Comparison of ENCODE assay signal across 29 cellular contexts in genomic region chr3:72708441-72708840, GRCh38.
"Had no signal": no experiment of that assay in that cellular context is flagged by ENCODE, and none has a peak within 500 bp of the region (broad histone marks: within the 10 kb centered on the region; RNA-seq: fewer than 3 reads in every experiment).

No MANE protein-coding gene starts in this region.

- H3K27me3 Mint-ChIP-seq: stimulated activated memory B cell treated with anti-CD40 and anti-IgM and Interleukin-4, amounts not matched to agents 10 μg/mL and 1 μg/mL and 100 μg/mL, for 72 hours; stimulated activated naive CD8-positive, alpha-beta T cell treated with anti-CD3 and anti-CD28 coated beads, Interleukin-15, amount 100 ng/mL, for 72 hours; stimulated activated naive CD8-positive, alpha-beta T cell treated with anti-CD3 and anti-CD28 coated beads, Interleukin-15, Interleukin-2, amounts not matched to agents 100 ng/mL and 50 ng/mL, for 24 hours had no signal

- H3K27ac Mint-ChIP-seq: stimulated activated effector memory CD8-positive, alpha-beta T cell treated with anti-CD3 and anti-CD28 coated beads, Interleukin-12 subunit alpha, Interleukin-12 subunit beta, amount 100 ng/mL, for 72 hours; stimulated activated memory B cell treated with anti-CD40 and anti-IgM and Interleukin-4, amounts not matched to agents 10 μg/mL and 1 μg/mL and 100 μg/mL, for 72 hours; stimulated activated naive B cell treated with anti-CD40 and anti-IgM and Interleukin-4, amounts not matched to agents 10 μg/mL and 1 μg/mL and 100 μg/mL, for 72 hours; stimulated activated naive CD8-positive, alpha-beta T cell treated with anti-CD3 and anti-CD28 coated beads, Interleukin-15, Interleukin-2, amounts not matched to agents 100 ng/mL and 50 ng/mL, for 24 hours; type B pancreatic cell had no signal

- ATAC-seq: stimulated activated effector memory CD8-positive, alpha-beta T cell treated with anti-CD3 and anti-CD28 coated beads, Interleukin-12 subunit alpha, Interleukin-12 subunit beta, amount 100 ng/mL, for 72 hours; stimulated activated memory B cell treated with anti-CD40 and anti-IgM and Interleukin-4, amounts not matched to agents 10 μg/mL and 1 μg/mL and 100 μg/mL, for 72 hours; stimulated activated naive B cell treated with anti-CD40 and anti-IgM and Interleukin-4, amounts not matched to agents 10 μg/mL and 1 μg/mL and 100 μg/mL, for 72 hours; stimulated activated naive CD8-positive, alpha-beta T cell treated with anti-CD3 and anti-CD28 coated beads, Interleukin-15, amount 100 ng/mL, for 72 hours; stimulated activated naive CD8-positive, alpha-beta T cell treated with anti-CD3 and anti-CD28 coated beads, Interleukin-15, Interleukin-2, amounts not matched to agents 100 U/mL and 50 U/mL, for 24 hours; upper lobe of right lung had no signal

- H3K36me3 ChIP-seq: stomach, suprapubic skin, thoracic aorta, thyroid gland, tibial artery, tibial nerve, transverse colon, upper lobe of left lung, upper lobe of right lung, uterus, vagina had no signal

- H3K4me3 Mint-ChIP-seq: stimulated activated effector memory CD8-positive, alpha-beta T cell treated with anti-CD3 and anti-CD28 coated beads, Interleukin-12 subunit alpha, Interleukin-12 subunit beta, amount 100 ng/mL, for 72 hours; stimulated activated memory B cell treated with anti-CD40 and anti-IgM and Interleukin-4, amounts not matched to agents 10 μg/mL and 1 μg/mL and 100 μg/mL, for 72 hours; stimulated activated naive B cell treated with anti-CD40 and anti-IgM and Interleukin-4, amounts not matched to agents 10 μg/mL and 1 μg/mL and 100 μg/mL, for 72 hours; stimulated activated naive CD8-positive, alpha-beta T cell treated with anti-CD3 and anti-CD28 coated beads, Interleukin-15, amount 100 ng/mL, for 72 hours; stimulated activated naive CD8-positive, alpha-beta T cell treated with anti-CD3 and anti-CD28 coated beads, Interleukin-15, Interleukin-2, amounts not matched to agents 100 ng/mL and 50 ng/mL, for 24 hours; type B pancreatic cell had no signal

- DNase-seq: stimulated activated CD4-positive, alpha-beta T cell treated with anti-CD3 and anti-CD28 coated beads, Interleukin-2, amount 100 ng/mL, for 48 hours; stimulated activated CD4-positive, alpha-beta T cell treated with anti-CD3 and anti-CD28 coated beads, Interleukin-4, amount 100 ng/mL, for 1 hour; stimulated activated CD4-positive, alpha-beta T cell treated with anti-CD3 and anti-CD28 coated beads, Interleukin-4, amount 100 ng/mL, for 24 hours; stimulated activated CD4-positive, alpha-beta T cell treated with anti-CD3 and anti-CD28 coated beads, Interleukin-4, amount 100 ng/mL, for 4 hours; stimulated activated CD8-positive, alpha-beta memory T cell treated with anti-CD3 and anti-CD28 coated beads, Interleukin-4, amount 100 ng/mL, for 48 hours; stimulated activated naive B cell treated with anti-CD40 and anti-IgM and Interleukin-4, amounts not matched to agents 10 μg/mL and 1 μg/mL and 100 μg/mL, for 72 hours; stimulated activated naive CD4-positive, alpha-beta T cell; stimulated activated naive CD4-positive, alpha-beta T cell treated with Interleukin-2 at 50 U/mL for 16 hours; stimulated activated naive CD8-positive, alpha-beta T cell treated with anti-CD3 and anti-CD28 coated beads, Interleukin-15, amount 100 ng/mL, for 72 hours; stimulated activated naive CD8-positive, alpha-beta T cell treated with anti-CD3 and anti-CD28 coated beads, Interleukin-15, Interleukin-2, amounts not matched to agents 100 U/mL and 50 U/mL, for 24 hours; stomach; substantia nigra; testis; thyroid gland; tibial artery; transverse colon; trophoblast cell; upper lobe of left lung; upper lobe of right lung; uterus had no signal

- FAIRE-seq: urothelium cell line had no signal

- H3K27ac ChIP-seq: stomach, suprapubic skin, testis, thoracic aorta, thyroid gland, tibial artery, tibial nerve, transverse colon, upper lobe of left lung, upper lobe of right lung, uterus, vagina had no signal

- H3K4me1 Mint-ChIP-seq: stimulated activated effector memory CD8-positive, alpha-beta T cell treated with anti-CD3 and anti-CD28 coated beads, Interleukin-12 subunit alpha, Interleukin-12 subunit beta, amount 100 ng/mL, for 72 hours; stimulated activated memory B cell treated with anti-CD40 and anti-IgM and Interleukin-4, amounts not matched to agents 10 μg/mL and 1 μg/mL and 100 μg/mL, for 72 hours; stimulated activated naive CD8-positive, alpha-beta T cell treated with anti-CD3 and anti-CD28 coated beads, Interleukin-15, amount 100 ng/mL, for 72 hours had no signal

- H3K4me3 ChIP-seq: stomach, suprapubic skin, testis, thoracic aorta, thyroid gland, tibial artery, tibial nerve, transverse colon, upper lobe of left lung, upper lobe of right lung, uterus, vagina had no signal

- H3K9me3 Mint-ChIP-seq: stimulated activated effector memory CD8-positive, alpha-beta T cell treated with anti-CD3 and anti-CD28 coated beads, Interleukin-12 subunit alpha, Interleukin-12 subunit beta, amount 100 ng/mL, for 72 hours; stimulated activated memory B cell treated with anti-CD40 and anti-IgM and Interleukin-4, amounts not matched to agents 10 μg/mL and 1 μg/mL and 100 μg/mL, for 72 hours; stimulated activated naive CD8-positive, alpha-beta T cell treated with anti-CD3 and anti-CD28 coated beads, Interleukin-15, Interleukin-2, amounts not matched to agents 100 ng/mL and 50 ng/mL, for 24 hours; type B pancreatic cell had no signal

- H3K36me3 Mint-ChIP-seq: stimulated activated effector memory CD8-positive, alpha-beta T cell treated with anti-CD3 and anti-CD28 coated beads, Interleukin-12 subunit alpha, Interleukin-12 subunit beta, amount 100 ng/mL, for 72 hours; stimulated activated memory B cell treated with anti-CD40 and anti-IgM and Interleukin-4, amounts not matched to agents 10 μg/mL and 1 μg/mL and 100 μg/mL, for 72 hours; stimulated activated naive B cell treated with anti-CD40 and anti-IgM and Interleukin-4, amounts not matched to agents 10 μg/mL and 1 μg/mL and 100 μg/mL, for 72 hours had no signal

- H3K9me3 ChIP-seq: stomach, testis, thoracic aorta, thyroid gland, tibial artery, transverse colon, upper lobe of left lung, upper lobe of right lung, uterus, vagina had no signal

- H3K4me1 ChIP-seq: stomach, suprapubic skin, testis, thyroid gland, tibial artery, tibial nerve, transverse colon, upper lobe of left lung, upper lobe of right lung, uterus, vagina had no signal

- H3K27me3 ChIP-seq: stomach, suprapubic skin, testis, thyroid gland, tibial artery, tibial nerve, transverse colon, upper lobe of left lung, upper lobe of right lung, uterus, vagina had no signal
